Comparison of ENCODE assay signal across 24 cellular contexts in genomic region chr3:176359211-176359610, GRCh38.
DNase-seq lines count a peak whose midpoint lies in the region; ATAC-seq and TF ChIP-seq lines count a peak whose summit lies in the region.
"Had no signal": no experiment of that assay in that cellular context is flagged by ENCODE, and none has a peak within 500 bp of the region (broad histone marks: within the 10 kb centered on the region; RNA-seq: fewer than 3 reads in every experiment).

No MANE protein-coding gene starts in this region.

- H3K36me3 ChIP-seq in GM06990 (ENCODE audit: control insufficient read depth, insufficient read depth, low read length) (no peaks in the 10 kb centered on the region), Loucy (ENCODE audit: insufficient read depth, low read length) (no peaks in the 10 kb centered on the region), brain microvascular endothelial cell (replicated peaks) (no peaks in the 10 kb centered on the region), neural progenitor cell (no peaks in the 10 kb centered on the region), thyroid gland (no peaks in the 10 kb centered on the region)
- H3K36me3 ChIP-seq: BLaER1, cardiac muscle cell, neutrophil had no signal

- WGBS in thyroid gland, 2 donors: 64 to 71% methylated on average over 3 of the region's 3 CpGs

- H3K27ac ChIP-seq in brain microvascular endothelial cell (no peak overlapping the region), neural progenitor cell (no peak overlapping the region), thyroid gland (no peak overlapping the region)
- H3K27ac ChIP-seq: BLaER1, cardiac muscle cell, neutrophil, SK-N-MC, skin epidermis had no signal

- no peaks in the 10 kb centered on the region for H3K9me2 ChIP-seq in Loucy (replicated peaks; ENCODE audit: low read depth, low read length)

- no peak for TF ChIP-seq POLR2A in thyroid gland (IDR thresholded peaks at IDR 0.05)

- no peak overlapping the region for H3K4me3 Mint-ChIP-seq in neural progenitor cell
- no peak overlapping the region for H3K4me3 Mint-ChIP-seq in T-helper 2 cell treated with Interferon-gamma antibody and Interleukin-4, amounts not matched to agents 5 μg/mL and 100 μg/mL, for 36 hours
- H3K4me3 Mint-ChIP-seq: activated naive CD4-positive, alpha-beta T cell treated with anti-CD3 and anti-CD28 coated beads, Interleukin-2, amount 50 U/mL, for 24 hours; dendritic cell treated with granulocyte-macrophage colony-stimulating factor and Interleukin-4, amounts not matched to agents 40 ng/mL and 50 ng/mL, for 4 days had no signal

- no peak for ATAC-seq in HG03097 (IDR thresholded peaks at IDR 0.05; ENCODE audit: low FRiP score, unreplicated experiment)

- H3K9me3 ChIP-seq in Loucy (ENCODE audit: insufficient read depth, low read depth, low read length) (no peaks in the 10 kb centered on the region), neural progenitor cell (ENCODE audit: low read depth) (no peaks in the 10 kb centered on the region), thyroid gland (no peaks in the 10 kb centered on the region)
- H3K9me3 ChIP-seq: neutrophil had no signal

- no peaks in the 10 kb centered on the region for H3K79me2 ChIP-seq in Loucy (ENCODE audit: insufficient read depth, low read length)
- no peaks in the 10 kb centered on the region for H3K79me2 ChIP-seq in neural progenitor cell (ENCODE audit: low read depth)

- no peaks in the 10 kb centered on the region for H3K27me3 Mint-ChIP-seq in neural progenitor cell (ENCODE audit: insufficient read depth, low read depth)
- H3K27me3 Mint-ChIP-seq in T-helper 2 cell treated with Interferon-gamma antibody and Interleukin-4, amounts not matched to agents 5 μg/mL and 100 μg/mL, for 36 hours (ENCODE audit: low read depth): no peaks in the 10 kb centered on the region
- H3K27me3 Mint-ChIP-seq: activated naive CD4-positive, alpha-beta T cell treated with anti-CD3 and anti-CD28 coated beads, Interleukin-2, amount 50 U/mL, for 24 hours; dendritic cell treated with granulocyte-macrophage colony-stimulating factor and Interleukin-4, amounts not matched to agents 40 ng/mL and 50 ng/mL, for 4 days had no signal

- DNase-seq in GM06990 (ENCODE audit: extremely low read depth, insufficient read length): no peak
- no peak for DNase-seq in brain microvascular endothelial cell
- DNase-seq in neural progenitor cell (ENCODE audit: low spot score): no peak
- DNase-seq in T-helper 2 cell treated with Interferon-gamma antibody and Interleukin-4, amounts not matched to agents 5 μg/mL and 100 μg/mL, for 36 hours (ENCODE audit: low spot score): no peak
- no peak for DNase-seq in thyroid gland
- no peak for DNase-seq in hypothalamus (lab: John Stamatoyannopoulos, UW)
- DNase-seq: ACHN; COR-L47; DND-41; NCI-H1436 treated with DMSO at 0.1 percent for 48 hours; NCI-H2171; NCI-H510A treated with DMSO at 0.1 percent for 48 hours; NK-92 treated with Interleukin-12 subunit alpha and Interleukin-12 subunit beta, amount 100 ng/mL, for 24 hours; stimulated activated CD4-positive, alpha-beta T cell treated with anti-CD3 and anti-CD28 coated beads, Interleukin-1b, Interleukin-23, amount 100 ng/mL, for 48 hours; T-helper 2 cell had no signal

- H3K9me3 Mint-ChIP-seq in neural progenitor cell: no peaks in the 10 kb centered on the region
- H3K9me3 Mint-ChIP-seq in T-helper 2 cell treated with Interferon-gamma antibody and Interleukin-4, amounts not matched to agents 5 μg/mL and 100 μg/mL, for 36 hours: peaks cover 3% of the 10 kb centered on the region
- H3K9me3 Mint-ChIP-seq: activated naive CD4-positive, alpha-beta T cell treated with anti-CD3 and anti-CD28 coated beads, Interleukin-2, amount 50 U/mL, for 24 hours had no signal

- no peak overlapping the region for H3K27ac Mint-ChIP-seq in neural progenitor cell
- no peak overlapping the region for H3K27ac Mint-ChIP-seq in T-helper 2 cell treated with Interferon-gamma antibody and Interleukin-4, amounts not matched to agents 5 μg/mL and 100 μg/mL, for 36 hours
- H3K27ac Mint-ChIP-seq: activated naive CD4-positive, alpha-beta T cell treated with anti-CD3 and anti-CD28 coated beads, Interleukin-2, amount 50 U/mL, for 24 hours; dendritic cell treated with granulocyte-macrophage colony-stimulating factor and Interleukin-4, amounts not matched to agents 40 ng/mL and 50 ng/mL, for 4 days had no signal

- H4K20me1 ChIP-seq in Loucy (ENCODE audit: insufficient read depth, low read length, poor library complexity, severe bottlenecking) (no peaks in the 10 kb centered on the region), neural progenitor cell (ENCODE audit: low read depth) (no peaks in the 10 kb centered on the region)
- H4K20me1 ChIP-seq: BLaER1 had no signal

- no peak overlapping the region for H2AFZ ChIP-seq in Loucy (ENCODE audit: low read length)
- H2AFZ ChIP-seq in neural progenitor cell (replicated peaks): no peak overlapping the region

- TF ChIP-seq CTCF in GM06990 (IDR thresholded peaks at IDR 0.05; ENCODE audit: insufficient read depth, low read length, poor library complexity, severe bottlenecking) (peak; percentile 9), Loucy (conservative IDR thresholded peaks at IDR 0.05; ENCODE audit: low read length) (peak; percentile 35; the same call in 1 of the 2 replicates), brain microvascular endothelial cell (IDR thresholded peaks at IDR 0.05; ENCODE audit: low read depth, low read length, missing control alignments) (peak; percentile 53), neural progenitor cell (IDR thresholded peaks at IDR 0.05) (peak; percentile 50), thyroid gland (IDR thresholded peaks at IDR 0.05) (no peak)

- H3K4me2 ChIP-seq in Loucy (ENCODE audit: low read depth, low read length, poor library complexity, severe bottlenecking) (no peak overlapping the region), neural progenitor cell (no peak overlapping the region)
- H3K4me2 ChIP-seq: BLaER1 had no signal

- H3K9ac ChIP-seq in Loucy (ENCODE audit: low read depth, low read length, poor library complexity, severe bottlenecking) (no peak overlapping the region), neural progenitor cell (no peak overlapping the region)
- H3K9ac ChIP-seq: BLaER1 had no signal

- H3K4me1 Mint-ChIP-seq in neural progenitor cell: no peaks in the 10 kb centered on the region
- no peaks in the 10 kb centered on the region for H3K4me1 Mint-ChIP-seq in T-helper 2 cell treated with Interferon-gamma antibody and Interleukin-4, amounts not matched to agents 5 μg/mL and 100 μg/mL, for 36 hours (ENCODE audit: low read depth)
- H3K4me1 Mint-ChIP-seq: activated naive CD4-positive, alpha-beta T cell treated with anti-CD3 and anti-CD28 coated beads, Interleukin-2, amount 50 U/mL, for 24 hours had no signal

- no peaks in the 10 kb centered on the region for H3K36me3 Mint-ChIP-seq in neural progenitor cell
- H3K36me3 Mint-ChIP-seq in T-helper 2 cell treated with Interferon-gamma antibody and Interleukin-4, amounts not matched to agents 5 μg/mL and 100 μg/mL, for 36 hours (ENCODE audit: low read depth): no peaks in the 10 kb centered on the region
- H3K36me3 Mint-ChIP-seq: activated naive CD4-positive, alpha-beta T cell treated with anti-CD3 and anti-CD28 coated beads, Interleukin-2, amount 50 U/mL, for 24 hours had no signal

- in situ Hi-C loops in brain microvascular endothelial cell (cut with HindIII; ENCODE audit: low pct_ligation_motif_present, low sequenced_read_pairs): no loop called here

- H3K4me1 ChIP-seq in Loucy (ENCODE audit: insufficient read depth, low read length, poor library complexity, severe bottlenecking) (no peaks in the 10 kb centered on the region), neural progenitor cell (no peaks in the 10 kb centered on the region), thyroid gland (no peaks in the 10 kb centered on the region)
- H3K4me1 ChIP-seq: BLaER1 had no signal

- H3K4me3 ChIP-seq in GM06990 (replicated peaks; ENCODE audit: low read depth, low read length) (no peak overlapping the region), Loucy (ENCODE audit: low read length, poor library complexity, severe bottlenecking) (no peak overlapping the region), brain microvascular endothelial cell (ENCODE audit: low read depth, low read length) (no peak overlapping the region), neural progenitor cell (no peak overlapping the region), thyroid gland (replicated peaks in 1 of 3) (no peak overlapping the region)
- H3K4me3 ChIP-seq: BLaER1, cardiac muscle cell, SK-N-MC, skin epidermis had no signal

- H3F3A ChIP-seq in Loucy (ENCODE audit: low read depth) (no peaks in the 10 kb centered on the region), neural progenitor cell (ENCODE audit: low read depth) (no peaks in the 10 kb centered on the region)

- intact Hi-C loops in thyroid gland (cut with DNase I): no loop called here

- H3K27me3 ChIP-seq in GM06990 (replicated peaks; ENCODE audit: control insufficient read depth, insufficient read depth, low read length) (no peaks in the 10 kb centered on the region), Loucy (ENCODE audit: insufficient read depth, low read length, poor library complexity, severe bottlenecking) (no peaks in the 10 kb centered on the region), brain microvascular endothelial cell (replicated peaks) (no peaks in the 10 kb centered on the region), neural progenitor cell (no peaks in the 10 kb centered on the region), thyroid gland (no peaks in the 10 kb centered on the region)
- H3K27me3 ChIP-seq: BLaER1, cardiac muscle cell, neutrophil had no signal

Comparison
In these comparisons a context has a peak if more than half of its experiments do, and no peak if none do; other contexts are left out.
1. CTCF ChIP-seq: peak in GM06990 (single experiment), Loucy (single experiment), brain microvascular endothelial cell (single experiment) and neural progenitor cell (single experiment); none in thyroid gland (0 of 6).